Comparison of ENCODE assay signal across 9 cellular contexts in genomic region chr7:117791877-117792780, GRCh38.
DNase-seq lines count a peak whose midpoint lies in the region; ATAC-seq, FAIRE-seq and TF ChIP-seq lines count a peak whose summit lies in the region.
"Had no signal": no experiment of that assay in that cellular context is flagged by ENCODE, and none has a peak within 500 bp of the region (broad histone marks: within the 10 kb centered on the region; RNA-seq: fewer than 3 reads in every experiment).

No MANE protein-coding gene starts in this region.

- no peak for TF ChIP-seq POLR2A in K562 (conservative IDR thresholded peaks at IDR 0.05)

- DNase-seq in K562 (ENCODE audit: extremely low read depth in 1 of 4, low spot score in 3 of 4): peak; percentile 44 to 90 (median 63)
- no peak for DNase-seq in urothelium cell line (ENCODE audit: low spot score)
- DNase-seq in germinal center (ENCODE audit: low spot score): no peak
- DNase-seq in 8988T: no peak
- no peak for DNase-seq in NCI-H524 treated with DMSO at 0.1 percent for 48 hours (lab: John Stamatoyannopoulos, UW)
- DNase-seq: NCI-H82 had no signal

- H2AFZ ChIP-seq in K562 (ENCODE audit: low read depth, low read length): peak overlapping the region; percentile 89

- no peaks in the 10 kb centered on the region for H3K9me1 ChIP-seq in K562 (ENCODE audit: control insufficient read depth, insufficient read depth, low read length)

- peak; percentile 98 for TF ChIP-seq EP300 in K562 (IDR thresholded peaks at IDR 0.05; ENCODE audit: low read length)

- peak; percentile 33 to 47; a peak in 3 of 4 replicates for TF ChIP-seq RAD21 in K562 (CRISPR knock-in tag; conservative IDR thresholded peaks at IDR 0.05 in 1 of 2, IDR thresholded peaks at IDR 0.05 in 1 of 2)

- H3K4me2 ChIP-seq in BLaER1 (peak overlapping the region; percentile 30), K562 (ENCODE audit: insufficient read depth, low read length) (peak overlapping the region; percentile 80)

- no peak overlapping the region for H3K27ac ChIP-seq in BLaER1
- H3K27ac ChIP-seq in K562 (ENCODE audit: extremely low read depth, low read depth, low read length): peak overlapping the region; percentile 74

- in situ Hi-C loops in K562 (cut with MboI): no loop called here

- H3K9ac ChIP-seq in BLaER1 (no peak overlapping the region), K562 (ENCODE audit: insufficient read depth in 1 of 2, low read depth in 2 of 2, low read length in 2 of 2) (peak overlapping the region; percentile 24 to 33; a peak in 3 of 4 replicates)

- H3K27me3 ChIP-seq in BLaER1: no peaks in the 10 kb centered on the region
- H3K27me3 ChIP-seq in K562 (ENCODE audit: control insufficient read depth in 2 of 2, insufficient read depth in 2 of 2, low read length in 2 of 2): no peaks in the 10 kb centered on the region

- H3K4me1 ChIP-seq in BLaER1 (peaks cover 10% of the 10 kb centered on the region), K562 (replicated peaks in 1 of 2; ENCODE audit: control insufficient read depth in 2 of 2, insufficient read depth in 2 of 2, low read length in 2 of 2) (peaks cover 15 to 35% of the 10 kb centered on the region in 2 experiments; a peak in 4 of 5 replicates)

- POLR2A ChIA-PET in K562 (lab: Yijun Ruan, JAX): interaction anchor here (0.5 to 2.1 kb wide), 5 partner anchors 13 to 122 kb away, joined by 3 to 8 read pairs (median 4); no protein-coding TSS in a partner anchor

- H3K4me3 ChIP-seq in BLaER1: no peak overlapping the region
- H3K4me3 ChIP-seq in K562: peak overlapping the region; percentile 1; the same call in 1 of the 2 replicates

- ATAC-seq in GM19438 (IDR thresholded peaks at IDR 0.05; ENCODE audit: low read depth, unreplicated experiment) (peak; percentile 74), HG03196 (IDR thresholded peaks at IDR 0.05; ENCODE audit: unreplicated experiment) (peak; percentile 61), K562 (peak; percentile 91)

- intact Hi-C loops in K562 (cut with micrococcal nuclease): loop anchor here (2.0 to 10.0 kb wide), 2 partner anchors 41 to 837 kb away; partner anchors contain the start of gene ST7

- H3K36me3 ChIP-seq in BLaER1: no peaks in the 10 kb centered on the region
- no peaks in the 10 kb centered on the region for H3K36me3 ChIP-seq in K562 (ENCODE audit: control insufficient read depth, insufficient read depth, low read length)

- no peaks in the 10 kb centered on the region for H3K79me2 ChIP-seq in K562 (ENCODE audit: control insufficient read depth, insufficient read depth, low read length)

- 3% methylated on average over 18 of the region's 18 CpGs for WGBS in K562 (ENCODE audit: insufficient coverage, low coverage, missing lambda C conversion rate)

- CTCF ChIA-PET in K562 (lab: Yijun Ruan, JAX; ENCODE audit: low intra/inter-chr PET ratio): no interaction called here

- no peaks in the 10 kb centered on the region for H4K20me1 ChIP-seq in BLaER1
- no peaks in the 10 kb centered on the region for H4K20me1 ChIP-seq in K562 (replicated peaks; ENCODE audit: control insufficient read depth, insufficient read depth, low read length)

- FAIRE-seq in K562 (lab: Jason Lieb, UNC) (peak; percentile 98), urothelium cell line (lab: Jason Lieb, UNC) (no peak)

- no peaks in the 10 kb centered on the region for H3K9me3 ChIP-seq in BLaER1
- H3K9me3 ChIP-seq in K562 (replicated peaks; ENCODE audit: control insufficient read depth, insufficient read depth, low read depth, low read length): no peaks in the 10 kb centered on the region

- BruUV-seq in K562 (replicated peaks; lab: Mats Ljungman, UMichigan): no TSS peak

- peak; percentile 59 to 74 (median 59); a peak in 5 of 6 replicates for TF ChIP-seq CTCF in K562 (IDR thresholded peaks at IDR 0.05 in 2 of 3, conservative IDR thresholded peaks at IDR 0.05 in 1 of 3; ENCODE audit: insufficient read depth in 2 of 3, low read depth in 1 of 3, low read length in 3 of 3)

TF ChIP-seq in K562, 482 proteins besides CTCF, POLR2A, EP300 and RAD21 (continues in another document):
- TF ChIP-seq ZNF3 (CRISPR knock-in tag; IDR thresholded peaks at IDR 0.05) (no peak), GABPA (tag; conservative IDR thresholded peaks at IDR 0.05; ENCODE audit: low read depth) (peak; percentile 74), TEAD2 (tag; IDR thresholded peaks at IDR 0.05) (peak; percentile 42; the same call in 1 of the 2 replicates), POLR2H (tag; IDR thresholded peaks at IDR 0.05; ENCODE audit: low read depth) (no peak), THRAP3 (IDR thresholded peaks at IDR 0.05; ENCODE audit: borderline replicate concordance) (no peak), SMARCC2 (IDR thresholded peaks at IDR 0.05; ENCODE audit: low read depth) (peak; percentile 97), PHF8 (IDR thresholded peaks at IDR 0.05; ENCODE audit: borderline replicate concordance, low read length) (no peak), FIP1L1 (IDR thresholded peaks at IDR 0.05; ENCODE audit: low read depth, low read length, poor library complexity, severe bottlenecking) (no peak), YY1 (IDR thresholded peaks at IDR 0.05; ENCODE audit: borderline replicate concordance in 1 of 3, control insufficient read depth in 1 of 3, extremely low read depth in 1 of 3, insufficient read depth in 3 of 3, insufficient read length in 1 of 3, insufficient replicate concordance in 2 of 3, low read depth in 1 of 3, low read length in 2 of 3) (no peak), SMC3 (conservative IDR thresholded peaks at IDR 0.05; ENCODE audit: insufficient read depth, low read depth, low read length) (no peak), PBX2 (CRISPR knock-in tag; IDR thresholded peaks at IDR 0.05; ENCODE audit: low read depth) (no peak), PBX2 (tag; conservative IDR thresholded peaks at IDR 0.05; ENCODE audit: low read depth) (peak; percentile 78), MCM5 (IDR thresholded peaks at IDR 0.05; ENCODE audit: low read depth) (no peak), RFX7 (CRISPR knock-in tag; IDR thresholded peaks at IDR 0.05) (no peak), JUND (IDR thresholded peaks at IDR 0.05; ENCODE audit: borderline replicate concordance, low read depth, low read length) (peak; percentile 83), JUND (tag; IDR thresholded peaks at IDR 0.05; ENCODE audit: borderline replicate concordance, low read depth, low read length) (peak; percentile 74; the same call in 1 of the 3 replicates), ZNF24 (IDR thresholded peaks at IDR 0.05) (peak; percentile 53; the same call in 1 of the 2 replicates), E2F3 (CRISPR knock-in tag; IDR thresholded peaks at IDR 0.05) (peak; percentile 68; the same call in 1 of the 2 replicates), TCF3 (CRISPR knock-in tag; IDR thresholded peaks at IDR 0.05) (peak; percentile 99), PHF21A (IDR thresholded peaks at IDR 0.05; ENCODE audit: borderline replicate concordance, low read depth) (no peak), GMEB1 (CRISPR knock-in tag; IDR thresholded peaks at IDR 0.05) (no peak), NR2C2 (CRISPR knock-in tag; IDR thresholded peaks at IDR 0.05) (0 out of 2 replicates have a peak, but pooled peaks have one; percentile 56), NR2C2 (tag; IDR thresholded peaks at IDR 0.05) (peak; percentile 80), TEAD4 (IDR thresholded peaks at IDR 0.05; ENCODE audit: low read length) (peak; percentile 99), TEAD4 (CRISPR knock-in tag; IDR thresholded peaks at IDR 0.05; ENCODE audit: borderline replicate concordance) (no peak), BDP1 (IDR thresholded peaks at IDR 0.05; ENCODE audit: insufficient read depth, insufficient read length) (no peak), POU5F1 (IDR thresholded peaks at IDR 0.05; ENCODE audit: borderline replicate concordance, low read depth, low read length, partially characterized antibody) (no peak), EWSR1 (IDR thresholded peaks at IDR 0.05; ENCODE audit: borderline replicate concordance, low read depth, partially characterized antibody) (no peak), ZNF561 (CRISPR knock-in tag; conservative IDR thresholded peaks at IDR 0.05) (no peak), HNRNPL (IDR thresholded peaks at IDR 0.05; ENCODE audit: low read depth, low read length) (no peak)

Comparison
In these comparisons a context has a peak if more than half of its experiments do, and no peak if none do; other contexts are left out.
1. DNase-seq: peak in K562 (4 of 4); none in urothelium cell line (single experiment), germinal center (single experiment), 8988T (single experiment) and NCI-H524 treated with DMSO at 0.1 percent for 48 hours (single experiment).
2. Peak in every context shown above with its lines, with median percentiles within 50 percentile points of each other: ATAC-seq.